ENCODE assay signal across 11 cellular contexts in genomic region chr17:41480581-41480980, GRCh38. TPM values are rescaled to one million over a fixed set of nuclear protein-coding genes. Genes with fewer than 3 reads are reported as not detected.
"Had no signal": no experiment of that assay in that cellular context is flagged by ENCODE, and none has a peak within 500 bp of the region (broad histone marks: within the 10 kb centered on the region; RNA-seq: fewer than 3 reads in every experiment).

No MANE protein-coding gene starts in this region.

- H3K4me1 ChIP-seq: HAP-1 had no signal

- H3K4me2 ChIP-seq: GM23338 had no signal

- ATAC-seq: GM23338, HCT116 had no signal

- H3K4me3 Mint-ChIP-seq: GM23338, H9, HFFc6 had no signal

- H3K9me3 ChIP-seq: HAP-1 had no signal

- H3K27ac ChIP-seq: GM23248 had no signal

- H3K27ac Mint-ChIP-seq: GM23338, H9, HFFc6 had no signal

- H3K9ac ChIP-seq: GM23248 had no signal

- H3K36me3 ChIP-seq: HAP-1 had no signal

- H3K4me1 Mint-ChIP-seq: GM23338 had no signal

- H3K4me3 ChIP-seq: GM23248, GM23338, HAP-1 had no signal

- DNase-seq: GM23248, GOT3, H7, H9, HCEC 1CT, HFFc6 had no signal

- H3K9me3 Mint-ChIP-seq: GM23338, H9, HFFc6 had no signal

RNA-seq across cellular contexts. Expression of gene KRT35, which starts 0.4 kb away (rescaled TPM):
- total RNA-seq: GM23248, GM23338, H1, H4, H7, H9, HFFc6 had no signal

RNA-seq across cellular contexts. Expression of gene KRT36, which starts 9.1 kb away (rescaled TPM):
- total RNA-seq: GM23248, GM23338, H1, H4, H7, H9, HFFc6 had no signal

RNA-seq across cellular contexts. Expression of gene KRT32, which starts 13.4 kb away (rescaled TPM):
- total RNA-seq: GM23248, GM23338, H1, H4, H7, H9 had no signal

RNA-seq across cellular contexts. Expression of gene KRT13, which starts 24.8 kb away (rescaled TPM):
- total RNA-seq: GM23248, GM23338, H1, H4, H7, H9, HFFc6 had no signal
